In the genomic region with DNA sequence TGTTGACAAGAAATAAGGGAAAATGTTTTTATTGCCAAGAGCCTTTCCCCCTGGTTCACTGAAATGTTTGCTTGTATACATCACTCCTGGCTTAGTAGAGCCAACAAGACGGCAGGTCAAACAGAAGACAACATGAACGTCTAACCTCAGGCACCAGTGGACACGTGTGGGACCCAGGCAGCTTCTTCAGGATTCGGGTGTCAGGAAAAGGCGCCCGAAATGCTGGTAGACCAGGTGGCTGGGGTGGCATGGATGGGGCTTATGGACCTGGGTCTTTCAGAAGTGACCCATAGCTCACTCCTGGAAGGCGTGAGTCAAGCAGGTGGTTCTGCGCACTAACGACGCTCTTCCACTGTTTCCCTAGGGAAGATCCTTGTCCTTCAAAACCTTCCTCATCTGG, we compare ENCODE assay signal across 22 cellular contexts. TPM values are rescaled to one million over a fixed set of nuclear protein-coding genes. Genes with fewer than 3 reads are reported as not detected.
DNase-seq lines count a peak whose midpoint lies in the region; ATAC-seq and TF ChIP-seq lines count a peak whose summit lies in the region.
"Had no signal": no experiment of that assay in that cellular context is flagged by ENCODE, and none has a peak within 500 bp of the region (broad histone marks: within the 10 kb centered on the region; RNA-seq: fewer than 3 reads in every experiment).

No MANE protein-coding gene starts in this region.

- H3K36me3 ChIP-seq in H7 (replicated peaks; ENCODE audit: control insufficient read depth, insufficient read depth, low read length): no peaks in the 10 kb centered on the region
- H3K36me3 ChIP-seq: BE2C, MG63 had no signal

- no peaks in the 10 kb centered on the region for H3K27me3 ChIP-seq in H7 (ENCODE audit: control insufficient read depth, insufficient read depth, low read length)
- H3K27me3 ChIP-seq: BE2C, MG63 had no signal

- BruUV-seq in MCF 10A (replicated peaks; lab: Mats Ljungman, UMichigan): no TSS peak

- H3K4me3 Mint-ChIP-seq in activated CD8-positive, alpha-beta memory T cell treated with anti-CD3 and anti-CD28 coated beads, Interleukin-2, amount 10 ng/mL, durations not matched to agents 7 days and 5 days: no peak overlapping the region
- no peak overlapping the region for H3K4me3 Mint-ChIP-seq in MCF 10A (ENCODE audit: unreplicated experiment)
- H3K4me3 Mint-ChIP-seq: CD14-positive monocyte, H9 had no signal

- CTCF ChIA-PET in activated CD8-positive, alpha-beta memory T cell treated with anti-CD3 and anti-CD28 coated beads, Interleukin-2, amount 10 ng/mL, durations not matched to agents 7 days and 5 days (lab: Charles Lee): interaction anchor here (0.7 kb wide), 1 partner anchor 22 kb away, joined by 3 read pairs; no protein-coding TSS in a partner anchor
- CTCF ChIA-PET in MCF 10A (lab: Yijun Ruan, JAX): interaction anchor here (1.1 to 1.3 kb wide), 2 partner anchors 8 to 9 kb away, joined by 4 to 5 read pairs; no protein-coding TSS in a partner anchor

- peaks cover 18% of the 10 kb centered on the region for H3K4me1 Mint-ChIP-seq in activated CD8-positive, alpha-beta memory T cell treated with anti-CD3 and anti-CD28 coated beads, Interleukin-2, amount 10 ng/mL, durations not matched to agents 7 days and 5 days
- no peaks in the 10 kb centered on the region for H3K4me1 Mint-ChIP-seq in MCF 10A (ENCODE audit: insufficient read depth, unreplicated experiment)

- no peaks in the 10 kb centered on the region for H3K9me3 Mint-ChIP-seq in activated CD8-positive, alpha-beta memory T cell treated with anti-CD3 and anti-CD28 coated beads, Interleukin-2, amount 10 ng/mL, durations not matched to agents 7 days and 5 days (ENCODE audit: low read depth)
- no peaks in the 10 kb centered on the region for H3K9me3 Mint-ChIP-seq in MCF 10A (ENCODE audit: unreplicated experiment)
- H3K9me3 Mint-ChIP-seq: H9 had no signal

- peak overlapping the region; percentile 47 for H3K27ac ChIP-seq in temporal lobe (ENCODE audit: low read depth, low read length)
- H3K27ac ChIP-seq: GM23248 had no signal

- no peak overlapping the region for H3K27ac Mint-ChIP-seq in activated CD8-positive, alpha-beta memory T cell treated with anti-CD3 and anti-CD28 coated beads, Interleukin-2, amount 10 ng/mL, durations not matched to agents 7 days and 5 days
- no peak overlapping the region for H3K27ac Mint-ChIP-seq in MCF 10A (ENCODE audit: low read depth, unreplicated experiment)

- POLR2A ChIA-PET in MCF 10A (lab: Yijun Ruan, JAX): no interaction called here

- no peaks in the 10 kb centered on the region for H3K27me3 Mint-ChIP-seq in activated CD8-positive, alpha-beta memory T cell treated with anti-CD3 and anti-CD28 coated beads, Interleukin-2, amount 10 ng/mL, durations not matched to agents 7 days and 5 days
- H3K27me3 Mint-ChIP-seq in MCF 10A (ENCODE audit: insufficient read depth, unreplicated experiment): no peaks in the 10 kb centered on the region

- peak; percentile 28 for DNase-seq in activated CD8-positive, alpha-beta memory T cell treated with anti-CD3 and anti-CD28 coated beads, Interleukin-2, amount 50 U/mL, for 48 hours
- DNase-seq in activated CD8-positive, alpha-beta memory T cell treated with anti-CD3 and anti-CD28 coated beads, Interleukin-2, amount 10 ng/mL, durations not matched to agents 7 days and 5 days: no peak
- DNase-seq in H7: peak; percentile 29
- DNase-seq in islet precursor cell: peak; percentile 39
- no peak for DNase-seq in NCI-H2029 treated with DMSO at 0.1 percent for 48 hours (lab: John Stamatoyannopoulos, UW)
- DNase-seq in NCI-H1092 treated with DMSO at 0.1 percent for 48 hours (lab: John Stamatoyannopoulos, UW): no peak
- no peak for DNase-seq in MCF 10A (ENCODE audit: unreplicated experiment)
- DNase-seq: 8988T, ACHN, BE2C, DMS153, DND-41, GM23248, H9, KBM-7, MG63, NCI-H2029, NCI-H526 treated with DMSO at 0.1 percent for 48 hours, RPMI8226, SHP77 had no signal

- ATAC-seq in activated CD8-positive, alpha-beta memory T cell treated with anti-CD3 and anti-CD28 coated beads, Interleukin-2, amount 10 ng/mL, durations not matched to agents 7 days and 5 days: no peak

- H3K4me3 ChIP-seq in H7 (ENCODE audit: insufficient read depth, low read depth, low read length): no peak overlapping the region
- H3K4me3 ChIP-seq: GM23248, MG63 had no signal

- peaks cover 1% of the 10 kb centered on the region for H3K36me3 Mint-ChIP-seq in activated CD8-positive, alpha-beta memory T cell treated with anti-CD3 and anti-CD28 coated beads, Interleukin-2, amount 10 ng/mL, durations not matched to agents 7 days and 5 days
- peaks cover 20% of the 10 kb centered on the region for H3K36me3 Mint-ChIP-seq in MCF 10A (ENCODE audit: insufficient read depth, unreplicated experiment)

- intact Hi-C loops in MCF 10A (cut with micrococcal nuclease): no loop called here

- no peak for TF ChIP-seq CTCF in MCF 10A (IDR thresholded peaks at IDR 0.05; ENCODE audit: unreplicated experiment)

RNA-seq across cellular contexts. Expression of a gene that starts 23.3 kb away (rescaled TPM):
- total RNA-seq in activated CD8-positive, alpha-beta memory T cell treated with anti-CD3 and anti-CD28 coated beads, Interleukin-2, amount 10 ng/mL, durations not matched to agents 7 days and 5 days: 10 to 100 TPM; 25.7 to 27.8 TPM
- 14.1 and 14.5 TPM in 2 replicates for total RNA-seq in H7 (2014; rRNA removed; shearing (Covaris generic))
- total RNA-seq in temporal lobe (0.49 TPM), MCF 10A (2022) (2.0 and 3.7 TPM in 2 replicates)

Comparison
In these comparisons a context has a peak if more than half of its experiments do, and no peak if none do; other contexts are left out.
1. DNase-seq: peak in activated CD8-positive, alpha-beta memory T cell treated with anti-CD3 and anti-CD28 coated beads, Interleukin-2, amount 50 U/mL, for 48 hours (single experiment), H7 (single experiment) and islet precursor cell (single experiment); none in activated CD8-positive, alpha-beta memory T cell treated with anti-CD3 and anti-CD28 coated beads, Interleukin-2, amount 10 ng/mL, durations not matched to agents 7 days and 5 days (single experiment), NCI-H2029 treated with DMSO at 0.1 percent for 48 hours (single experiment), NCI-H1092 treated with DMSO at 0.1 percent for 48 hours (single experiment) and MCF 10A (single experiment).